In the genomic region with DNA sequence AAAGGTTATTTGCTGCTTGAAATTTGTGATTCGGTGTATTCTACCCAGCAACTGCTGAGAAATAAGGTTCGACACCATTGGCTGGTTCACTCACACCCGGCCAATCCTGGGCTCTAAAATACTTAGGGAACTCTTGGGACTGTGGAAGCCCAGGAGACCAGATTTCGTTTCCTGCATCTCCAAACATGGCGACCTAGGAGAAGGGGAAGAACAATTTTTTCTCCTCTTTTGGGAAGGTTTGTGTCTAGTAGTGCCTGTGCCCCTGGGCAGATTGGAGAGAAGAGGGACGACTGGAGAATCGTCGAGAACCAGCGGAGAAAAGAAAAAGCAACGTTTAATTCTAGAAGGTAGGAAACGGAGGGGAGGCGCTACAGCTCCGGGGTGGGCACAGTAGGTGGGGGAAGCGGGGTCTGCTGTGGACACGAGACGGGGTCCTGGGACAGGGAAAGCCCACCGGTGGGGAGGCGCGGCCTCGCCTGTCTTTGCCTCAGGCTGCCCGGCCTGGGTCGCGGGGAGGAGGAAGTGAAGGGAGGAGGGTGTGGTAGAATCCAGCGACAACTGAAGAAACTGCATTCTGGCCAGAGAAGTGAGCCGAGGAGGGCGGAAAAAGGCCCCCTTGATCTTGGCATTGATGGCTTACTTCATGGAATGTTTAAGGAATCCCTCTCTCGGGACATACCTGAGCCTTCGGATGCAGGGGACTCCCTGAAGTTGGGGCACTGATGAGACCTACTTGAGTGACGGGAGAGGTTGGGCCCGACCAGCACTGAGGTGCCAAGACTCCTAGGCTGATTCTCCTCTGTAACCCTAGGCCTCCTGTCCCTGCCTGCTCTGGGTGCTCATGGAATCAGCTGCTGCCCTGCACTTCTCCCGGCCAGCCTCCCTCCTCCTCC, we compare ENCODE assay signal across 7 cellular contexts. TPM values are rescaled to one million over a fixed set of nuclear protein-coding genes. Genes with fewer than 3 reads are reported as not detected.
A peak's percentile ranks its signal among the peaks of the same experiment; 100 is the strongest.
DNase-seq lines count a peak whose midpoint lies in the region; ATAC-seq and TF ChIP-seq lines count a peak whose summit lies in the region.

A gene (plus strand): TSS at position 160 of the 893 bp plus-strand sequence. CDS start 682 bp downstream, at position 842.

- peak; percentile 45 for TF ChIP-seq POLR2A in GM18505 (IDR thresholded peaks at IDR 0.05; ENCODE audit: borderline replicate concordance, extremely low read depth, insufficient read depth, insufficient read length)

- intact Hi-C loops in T-helper 2 cell treated with Interferon-gamma antibody and Interleukin-4, amounts not matched to agents 100 ng/mL and 5 ng/mL, for 36 hours (cut with micrococcal nuclease), result loop anchor here (1.0 to 5.0 kb wide), 4 partner anchors 16 to 96 kb away; a partner anchor contains a TSS

- ATAC-seq in GM18505 (IDR thresholded peaks at IDR 0.05; ENCODE audit: unreplicated experiment) (peak; percentile 89), HG02970 (IDR thresholded peaks at IDR 0.05; ENCODE audit: low FRiP score, unreplicated experiment) (peak; percentile 89)

- DNase-seq in NCI-H187 treated with DMSO at 0.1 percent for 48 hours (lab: John Stamatoyannopoulos, UW), result peak; percentile 66
- DNase-seq in astrocyte of the hippocampus (ENCODE audit: low read depth, low spot score), result peak; percentile 96
- peak; percentile 92 for DNase-seq in hepatic stellate cell (ENCODE audit: low spot score)
- DNase-seq in pulmonary artery endothelial cell (ENCODE audit: low read depth, low spot score), result peak; percentile 85

RNA-seq across cellular contexts. Expression of the gene that starts here (rescaled TPM):
- total RNA-seq in T-helper 2 cell treated with Interferon-gamma antibody and Interleukin-4, amounts not matched to agents 100 ng/mL and 5 ng/mL, for 36 hours, result 25.5 and 27.4 TPM in 2 replicates
- 8.6 and 11.7 TPM in 2 replicates for total RNA-seq in pulmonary artery endothelial cell

Comparison
In these comparisons a context has a peak if more than half of its experiments do, and no peak if none do; other contexts are left out.
1. Peak in every context shown above with its lines: DNase-seq and ATAC-seq.